1 cellular context compared by ENCODE assay signal in the genomic region with DNA sequence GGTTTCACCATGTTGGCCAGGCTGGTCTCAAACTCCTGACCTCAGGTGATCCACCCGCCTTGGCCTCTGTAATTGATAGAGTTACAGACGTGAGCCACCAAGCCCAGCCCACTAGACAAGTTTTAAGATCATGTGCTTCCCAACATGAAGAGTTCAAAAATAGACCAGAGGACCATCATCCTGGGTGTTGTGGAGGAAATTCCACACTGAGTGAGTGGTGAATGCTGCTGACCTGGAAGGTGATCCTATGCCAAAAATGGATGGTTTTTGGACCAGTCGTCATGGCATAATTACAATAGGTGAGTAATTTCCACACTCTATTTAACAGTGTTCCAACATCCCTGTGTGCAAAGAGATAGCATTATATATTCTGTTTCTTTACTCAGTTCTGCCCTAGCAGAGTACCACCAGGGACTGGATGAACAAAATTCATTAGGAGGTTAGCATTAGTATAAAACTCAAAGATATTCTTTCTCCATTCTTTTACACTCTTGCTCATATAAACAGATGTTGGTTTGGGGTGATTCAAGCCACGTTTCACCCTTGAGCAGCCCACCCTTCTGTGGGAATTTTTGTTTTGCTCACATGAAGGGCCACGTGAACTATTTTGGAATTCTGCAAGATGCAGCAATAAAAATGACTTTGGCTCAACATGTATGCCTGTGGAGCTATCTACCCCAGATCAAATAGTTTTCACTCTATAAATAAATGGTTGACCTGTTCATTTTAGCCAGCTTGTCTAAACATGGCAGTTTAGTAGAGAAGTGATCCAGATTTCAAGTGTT.
TF ChIP-seq lines count a peak whose summit lies in the region.

No MANE protein-coding gene starts in this region.

TF ChIP-seq in GM23338, 12 proteins besides CTCF, POLR2A, EP300 and RAD21 (continued from another document):
- TF ChIP-seq, protein P1, sequence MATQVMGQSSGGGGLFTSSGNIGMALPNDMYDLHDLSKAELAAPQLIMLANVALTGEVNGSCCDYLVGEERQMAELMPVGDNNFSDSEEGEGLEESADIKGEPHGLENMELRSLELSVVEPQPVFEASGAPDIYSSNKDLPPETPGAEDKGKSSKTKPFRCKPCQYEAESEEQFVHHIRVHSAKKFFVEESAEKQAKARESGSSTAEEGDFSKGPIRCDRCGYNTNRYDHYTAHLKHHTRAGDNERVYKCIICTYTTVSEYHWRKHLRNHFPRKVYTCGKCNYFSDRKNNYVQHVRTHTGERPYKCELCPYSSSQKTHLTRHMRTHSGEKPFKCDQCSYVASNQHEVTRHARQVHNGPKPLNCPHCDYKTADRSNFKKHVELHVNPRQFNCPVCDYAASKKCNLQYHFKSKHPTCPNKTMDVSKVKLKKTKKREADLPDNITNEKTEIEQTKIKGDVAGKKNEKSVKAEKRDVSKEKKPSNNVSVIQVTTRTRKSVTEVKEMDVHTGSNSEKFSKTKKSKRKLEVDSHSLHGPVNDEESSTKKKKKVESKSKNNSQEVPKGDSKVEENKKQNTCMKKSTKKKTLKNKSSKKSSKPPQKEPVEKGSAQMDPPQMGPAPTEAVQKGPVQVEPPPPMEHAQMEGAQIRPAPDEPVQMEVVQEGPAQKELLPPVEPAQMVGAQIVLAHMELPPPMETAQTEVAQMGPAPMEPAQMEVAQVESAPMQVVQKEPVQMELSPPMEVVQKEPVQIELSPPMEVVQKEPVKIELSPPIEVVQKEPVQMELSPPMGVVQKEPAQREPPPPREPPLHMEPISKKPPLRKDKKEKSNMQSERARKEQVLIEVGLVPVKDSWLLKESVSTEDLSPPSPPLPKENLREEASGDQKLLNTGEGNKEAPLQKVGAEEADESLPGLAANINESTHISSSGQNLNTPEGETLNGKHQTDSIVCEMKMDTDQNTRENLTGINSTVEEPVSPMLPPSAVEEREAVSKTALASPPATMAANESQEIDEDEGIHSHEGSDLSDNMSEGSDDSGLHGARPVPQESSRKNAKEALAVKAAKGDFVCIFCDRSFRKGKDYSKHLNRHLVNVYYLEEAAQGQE (IDR thresholded peaks at IDR 0.05; ENCODE audit: unreplicated experiment), result no peak
- TF ChIP-seq EZH2phosphoT487 (IDR thresholded peaks at IDR 0.05; ENCODE audit: unreplicated experiment) (no peak), ZNF331 (CRISPR knock-in tag; IDR thresholded peaks at IDR 0.05; ENCODE audit: low read depth) (no peak), POLR2AphosphoS5 (IDR thresholded peaks at IDR 0.05; ENCODE audit: low read depth) (no peak), EZH2 (IDR thresholded peaks at IDR 0.05; ENCODE audit: low read depth, unreplicated experiment) (no peak), STAT1 (IDR thresholded peaks at IDR 0.05; ENCODE audit: unreplicated experiment) (no peak), ZNF114 (CRISPR knock-in tag; IDR thresholded peaks at IDR 0.05) (no peak), JUNB (IDR thresholded peaks at IDR 0.05; ENCODE audit: unreplicated experiment) (no peak)
- TF ChIP-seq, protein P2, sequence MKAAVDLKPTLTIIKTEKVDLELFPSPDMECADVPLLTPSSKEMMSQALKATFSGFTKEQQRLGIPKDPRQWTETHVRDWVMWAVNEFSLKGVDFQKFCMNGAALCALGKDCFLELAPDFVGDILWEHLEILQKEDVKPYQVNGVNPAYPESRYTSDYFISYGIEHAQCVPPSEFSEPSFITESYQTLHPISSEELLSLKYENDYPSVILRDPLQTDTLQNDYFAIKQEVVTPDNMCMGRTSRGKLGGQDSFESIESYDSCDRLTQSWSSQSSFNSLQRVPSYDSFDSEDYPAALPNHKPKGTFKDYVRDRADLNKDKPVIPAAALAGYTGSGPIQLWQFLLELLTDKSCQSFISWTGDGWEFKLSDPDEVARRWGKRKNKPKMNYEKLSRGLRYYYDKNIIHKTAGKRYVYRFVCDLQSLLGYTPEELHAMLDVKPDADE (IDR thresholded peaks at IDR 0.05), result no peak
- TF ChIP-seq, protein P3, sequence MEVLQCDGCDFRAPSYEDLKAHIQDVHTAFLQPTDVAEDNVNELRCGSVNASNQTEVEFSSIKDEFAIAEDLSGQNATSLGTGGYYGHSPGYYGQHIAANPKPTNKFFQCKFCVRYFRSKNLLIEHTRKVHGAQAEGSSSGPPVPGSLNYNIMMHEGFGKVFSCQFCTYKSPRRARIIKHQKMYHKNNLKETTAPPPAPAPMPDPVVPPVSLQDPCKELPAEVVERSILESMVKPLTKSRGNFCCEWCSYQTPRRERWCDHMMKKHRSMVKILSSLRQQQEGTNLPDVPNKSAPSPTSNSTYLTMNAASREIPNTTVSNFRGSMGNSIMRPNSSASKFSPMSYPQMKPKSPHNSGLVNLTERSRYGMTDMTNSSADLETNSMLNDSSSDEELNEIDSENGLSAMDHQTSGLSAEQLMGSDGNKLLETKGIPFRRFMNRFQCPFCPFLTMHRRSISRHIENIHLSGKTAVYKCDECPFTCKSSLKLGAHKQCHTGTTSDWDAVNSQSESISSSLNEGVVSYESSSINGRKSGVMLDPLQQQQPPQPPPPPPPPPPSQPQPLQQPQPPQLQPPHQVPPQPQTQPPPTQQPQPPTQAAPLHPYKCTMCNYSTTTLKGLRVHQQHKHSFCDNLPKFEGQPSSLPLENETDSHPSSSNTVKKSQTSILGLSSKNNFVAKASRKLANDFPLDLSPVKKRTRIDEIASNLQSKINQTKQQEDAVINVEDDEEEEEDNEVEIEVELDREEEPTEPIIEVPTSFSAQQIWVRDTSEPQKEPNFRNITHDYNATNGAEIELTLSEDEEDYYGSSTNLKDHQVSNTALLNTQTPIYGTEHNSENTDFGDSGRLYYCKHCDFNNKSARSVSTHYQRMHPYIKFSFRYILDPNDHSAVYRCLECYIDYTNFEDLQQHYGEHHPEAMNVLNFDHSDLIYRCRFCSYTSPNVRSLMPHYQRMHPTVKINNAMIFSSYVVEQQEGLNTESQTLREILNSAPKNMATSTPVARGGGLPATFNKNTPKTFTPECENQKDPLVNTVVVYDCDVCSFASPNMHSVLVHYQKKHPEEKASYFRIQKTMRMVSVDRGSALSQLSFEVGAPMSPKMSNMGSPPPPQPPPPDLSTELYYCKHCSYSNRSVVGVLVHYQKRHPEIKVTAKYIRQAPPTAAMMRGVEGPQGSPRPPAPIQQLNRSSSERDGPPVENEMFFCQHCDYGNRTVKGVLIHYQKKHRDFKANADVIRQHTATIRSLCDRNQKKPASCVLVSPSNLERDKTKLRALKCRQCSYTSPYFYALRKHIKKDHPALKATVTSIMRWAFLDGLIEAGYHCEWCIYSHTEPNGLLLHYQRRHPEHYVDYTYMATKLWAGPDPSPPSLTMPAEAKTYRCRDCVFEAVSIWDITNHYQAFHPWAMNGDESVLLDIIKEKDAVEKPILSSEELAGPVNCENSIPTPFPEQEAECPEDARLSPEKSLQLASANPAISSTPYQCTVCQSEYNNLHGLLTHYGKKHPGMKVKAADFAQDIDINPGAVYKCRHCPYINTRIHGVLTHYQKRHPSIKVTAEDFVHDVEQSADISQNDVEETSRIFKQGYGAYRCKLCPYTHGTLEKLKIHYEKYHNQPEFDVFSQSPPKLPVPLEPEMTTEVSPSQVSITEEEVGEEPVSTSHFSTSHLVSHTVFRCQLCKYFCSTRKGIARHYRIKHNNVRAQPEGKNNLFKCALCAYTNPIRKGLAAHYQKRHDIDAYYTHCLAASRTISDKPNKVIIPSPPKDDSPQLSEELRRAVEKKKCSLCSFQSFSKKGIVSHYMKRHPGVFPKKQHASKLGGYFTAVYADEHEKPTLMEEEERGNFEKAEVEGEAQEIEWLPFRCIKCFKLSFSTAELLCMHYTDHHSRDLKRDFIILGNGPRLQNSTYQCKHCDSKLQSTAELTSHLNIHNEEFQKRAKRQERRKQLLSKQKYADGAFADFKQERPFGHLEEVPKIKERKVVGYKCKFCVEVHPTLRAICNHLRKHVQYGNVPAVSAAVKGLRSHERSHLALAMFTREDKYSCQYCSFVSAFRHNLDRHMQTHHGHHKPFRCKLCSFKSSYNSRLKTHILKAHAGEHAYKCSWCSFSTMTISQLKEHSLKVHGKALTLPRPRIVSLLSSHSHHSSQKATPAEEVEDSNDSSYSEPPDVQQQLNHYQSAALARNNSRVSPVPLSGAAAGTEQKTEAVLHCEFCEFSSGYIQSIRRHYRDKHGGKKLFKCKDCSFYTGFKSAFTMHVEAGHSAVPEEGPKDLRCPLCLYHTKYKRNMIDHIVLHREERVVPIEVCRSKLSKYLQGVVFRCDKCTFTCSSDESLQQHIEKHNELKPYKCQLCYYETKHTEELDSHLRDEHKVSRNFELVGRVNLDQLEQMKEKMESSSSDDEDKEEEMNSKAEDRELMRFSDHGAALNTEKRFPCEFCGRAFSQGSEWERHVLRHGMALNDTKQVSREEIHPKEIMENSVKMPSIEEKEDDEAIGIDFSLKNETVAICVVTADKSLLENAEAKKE (CRISPR knock-in tag; IDR thresholded peaks at IDR 0.05), result no peak
TF ChIP-seq in GM23338: peak in this region for 0.
